25 cellular contexts compared by ENCODE assay signal in genomic region chr12:68837215-68837614, GRCh38. TPM values are rescaled to one million over a fixed set of nuclear protein-coding genes. Genes with fewer than 3 reads are reported as not detected.
A peak's percentile ranks its signal among the peaks of the same experiment; 100 is the strongest.
DNase-seq lines count a peak whose midpoint lies in the region; ATAC-seq, FAIRE-seq and TF ChIP-seq lines count a peak whose summit lies in the region.
"Had no signal": no experiment of that assay in that cellular context is flagged by ENCODE, and none has a peak within 500 bp of the region (broad histone marks: within the 10 kb centered on the region; RNA-seq: fewer than 3 reads in every experiment).

No MANE protein-coding gene starts in this region.

- H3K27me3 ChIP-seq in GM12878 (replicated peaks in 1 of 2; ENCODE audit: control insufficient read depth in 2 of 2, insufficient read depth in 2 of 2, low read length in 1 of 2) = no peaks in the 10 kb centered on the region
- H3K27me3 ChIP-seq in mesenchymal stem cell (ENCODE audit: control insufficient read depth in 1 of 2, insufficient read depth in 1 of 2, low read length in 2 of 2) = no peaks in the 10 kb centered on the region
- H3K27me3 ChIP-seq: BLaER1 had no signal

- no peak overlapping the region for H2BK120ac ChIP-seq in mesenchymal stem cell (ENCODE audit: low read depth, low read length)

- H3K9me3 ChIP-seq in GM12878 (replicated peaks; ENCODE audit: control insufficient read depth, insufficient read depth, low read length) (no peaks in the 10 kb centered on the region), mesenchymal stem cell (ENCODE audit: control insufficient read depth, low read length) (no peaks in the 10 kb centered on the region)
- H3K9me3 ChIP-seq: BLaER1, Caco-2 had no signal

- H3K36me3 ChIP-seq in GM12878 (ENCODE audit: control insufficient read depth in 2 of 2, insufficient read depth in 2 of 2, low read length in 1 of 2) (peaks cover 11 to 47% of the 10 kb centered on the region in 2 experiments), mesenchymal stem cell (ENCODE audit: control insufficient read depth in 1 of 2, insufficient read depth in 2 of 2, low read depth in 1 of 2, low read length in 2 of 2) (peaks cover 25 to 95% of the 10 kb centered on the region in 2 experiments)

- TF ChIP-seq EP300 in GM12878 (IDR thresholded peaks at IDR 0.05; ENCODE audit: borderline replicate concordance in 1 of 2, control insufficient read depth in 1 of 2, low read depth in 2 of 2, low read length in 2 of 2) = no peak

- no peak overlapping the region for H4K8ac ChIP-seq in mesenchymal stem cell (ENCODE audit: low read length)

- no peak for TF ChIP-seq RAD21 in GM12878 (IDR thresholded peaks at IDR 0.05; ENCODE audit: insufficient read depth, low read depth, low read length)

- POLR2A ChIA-PET in GM12878 (lab: Charles Lee) = interaction anchor here (1.1 kb wide), 1 partner anchor 17 kb away, joined by 6 read pairs; no protein-coding TSS in a partner anchor

- no peaks in the 10 kb centered on the region for H3K9me3 Mint-ChIP-seq in activated T-cell treated with anti-CD3 and anti-CD28 coated beads, Interleukin-2, amount 50 U/mL, for 24 hours
- H3K9me3 Mint-ChIP-seq: CD8-positive, alpha-beta T cell had no signal

- BruUV-seq in GM12878 (replicated peaks; lab: Mats Ljungman, UMichigan) = no TSS peak

- no peak overlapping the region for H2AFZ ChIP-seq in GM12878 (ENCODE audit: control insufficient read depth, low read depth, low read length)
- no peak overlapping the region for H2AFZ ChIP-seq in mesenchymal stem cell (ENCODE audit: low read depth, low read length)
- H2AFZ ChIP-seq: GM23248 had no signal

- H3K4me3 ChIP-seq in GM12878 (no peak overlapping the region), mesenchymal stem cell (ENCODE audit: insufficient read depth in 1 of 2, low read depth in 1 of 2, low read length in 2 of 2) (no peak overlapping the region)
- H3K4me3 ChIP-seq: BLaER1, GM23248 had no signal

- intact Hi-C loops in GM12878 (cut with micrococcal nuclease; ENCODE audit: unreplicated experiment) = no loop called here

- no peak overlapping the region for H3K4me2 ChIP-seq in GM12878 (ENCODE audit: control insufficient read depth, insufficient read depth)
- no peak overlapping the region for H3K4me2 ChIP-seq in mesenchymal stem cell (ENCODE audit: low read length, poor library complexity, severe bottlenecking)
- H3K4me2 ChIP-seq: BLaER1 had no signal

- SMC1A ChIA-PET in GM12878 (lab: Charles Lee; ENCODE audit: uncharacterized antibody, unreplicated experiment) = interaction anchor here (0.6 to 1.1 kb wide), 3 partner anchors 30 to 261 kb away, joined by 3 to 4 read pairs (median 4); no protein-coding TSS in a partner anchor

- CTCF ChIA-PET in GM12878 (lab: Yijun Ruan, JAX) = interaction anchor here (0.6 to 1.5 kb wide), 3 partner anchors 8 to 92 kb away, joined by 3 read pairs; no protein-coding TSS in a partner anchor

- in situ Hi-C loops in KBM-7 (cut with MboI; ENCODE audit: low pct_unique_long_range_greater_than_20kb, low sequenced_read_pairs) (no loop called here), GM12878 (cut with MboI) (no loop called here)

- 100% methylated on average over 1 of the region's 1 CpG for WGBS in GM12878 (ENCODE audit: insufficient coverage, insufficient replicate concordance, low lambda C conversion rate, missing lambda C conversion rate)
- 100% methylated on average over 1 of the region's 1 CpG for WGBS in mesenchymal stem cell

- no peaks in the 10 kb centered on the region for H3K27me3 Mint-ChIP-seq in activated T-cell treated with anti-CD3 and anti-CD28 coated beads, Interleukin-2, amount 50 U/mL, for 24 hours
- H3K27me3 Mint-ChIP-seq: B cell; CD4-positive, CD25-positive, alpha-beta regulatory T cell had no signal

- no peak for ATAC-seq in GM12878
- no peak for ATAC-seq in GM18505 (IDR thresholded peaks at IDR 0.05; ENCODE audit: unreplicated experiment)
- ATAC-seq in GM19324 (IDR thresholded peaks at IDR 0.05; ENCODE audit: low FRiP score, unreplicated experiment) = no peak
- ATAC-seq: CD8-positive, alpha-beta T cell had no signal

- no peak overlapping the region for H3K27ac ChIP-seq in GM12878 (ENCODE audit: control insufficient read depth, insufficient read depth)
- no peak overlapping the region for H3K27ac ChIP-seq in mesenchymal stem cell (ENCODE audit: low read length, poor library complexity, severe bottlenecking)
- H3K27ac ChIP-seq: 22Rv1, BLaER1, C4-2B, GM23248 had no signal

- no peak for TF ChIP-seq CTCF in GM12878 (IDR thresholded peaks at IDR 0.05 in 2 of 3, conservative IDR thresholded peaks at IDR 0.05 in 1 of 3; ENCODE audit: control insufficient read depth in 2 of 3, extremely low read depth in 1 of 3, insufficient read depth in 1 of 3, low read depth in 3 of 3, low read length in 3 of 3)

- no peak overlapping the region for H3K23ac ChIP-seq in mesenchymal stem cell (ENCODE audit: low read length in 2 of 2)

- no peak overlapping the region for H2AK5ac ChIP-seq in mesenchymal stem cell (ENCODE audit: low read length, severe bottlenecking)

- H3K4me3 Mint-ChIP-seq in activated T-cell treated with anti-CD3 and anti-CD28 coated beads, Interleukin-2, amount 50 U/mL, for 24 hours = no peak overlapping the region
- H3K4me3 Mint-ChIP-seq: B cell; CD4-positive, CD25-positive, alpha-beta regulatory T cell; CD8-positive, alpha-beta T cell had no signal

- H3K9ac ChIP-seq in GM12878 (ENCODE audit: control insufficient read depth, insufficient read depth, low read length) (no peak overlapping the region), mesenchymal stem cell (ENCODE audit: low read length) (peak overlapping the region; percentile 69)
- H3K9ac ChIP-seq: BLaER1, GM23248 had no signal

- no peak overlapping the region for H2BK5ac ChIP-seq in mesenchymal stem cell (ENCODE audit: low read depth, low read length, poor library complexity, severe bottlenecking)

- RAD21 ChIA-PET in GM12878 (lab: Charles Lee; ENCODE audit: unreplicated experiment) = interaction anchor here (1.1 kb wide), 1 partner anchor 91 kb away, joined by 6 read pairs; no protein-coding TSS in a partner anchor

- H3K4me1 Mint-ChIP-seq in activated T-cell treated with anti-CD3 and anti-CD28 coated beads, Interleukin-2, amount 50 U/mL, for 24 hours (ENCODE audit: low read depth) = peaks cover 20% of the 10 kb centered on the region
- H3K4me1 Mint-ChIP-seq: B cell had no signal

- no peaks in the 10 kb centered on the region for H3K4me1 ChIP-seq in GM12878 (ENCODE audit: control insufficient read depth, insufficient read depth, low read length)
- H3K4me1 ChIP-seq in mesenchymal stem cell (ENCODE audit: control insufficient read depth, insufficient read depth, low read depth, low read length) = peaks cover 6% of the 10 kb centered on the region

- no peak overlapping the region for H2BK15ac ChIP-seq in mesenchymal stem cell (ENCODE audit: low read depth, poor library complexity, severe bottlenecking)

- no peak for DNase-seq in activated T-cell treated with anti-CD3 and anti-CD28 coated beads, Interleukin-2, amount 50 U/mL, for 24 hours
- no peak for DNase-seq in activated T-cell treated with anti-CD3 and anti-CD28 coated beads, Interleukin-2, amount 50 U/mL, for 1 hour
- DNase-seq in KBM-7 (peak; percentile 27), GM12878 (ENCODE audit: low read depth, low spot score) (no peak), mesenchymal stem cell (no peak), NCI-H69 (lab: John Stamatoyannopoulos, UW) (no peak)
- DNase-seq: Caco-2; CD4-positive, CD25-positive, alpha-beta regulatory T cell; CD8-positive, alpha-beta T cell; DMS 273 treated with DMSO at 0.1 percent for 48 hours; DMS53; DMS79 treated with DMSO at 0.1 percent for 48 hours; GF-D8; GM23248; H7; HCEC 1CT had no signal

- H3K14ac ChIP-seq in mesenchymal stem cell (ENCODE audit: low read length in 2 of 2) = no peak overlapping the region

- H2BK12ac ChIP-seq in mesenchymal stem cell (ENCODE audit: low read length in 2 of 2) = no peak overlapping the region

- no peak overlapping the region for H3K18ac ChIP-seq in mesenchymal stem cell (ENCODE audit: low read depth in 1 of 2, low read length in 2 of 2)

- H3K79me2 ChIP-seq in GM12878 (ENCODE audit: control insufficient read depth, insufficient read depth, low read length) = no peaks in the 10 kb centered on the region; the same call in 1 of the 2 replicates

- peaks cover 84% of the 10 kb centered on the region for H3K36me3 Mint-ChIP-seq in activated T-cell treated with anti-CD3 and anti-CD28 coated beads, Interleukin-2, amount 50 U/mL, for 24 hours (ENCODE audit: low read depth)

- H3K4ac ChIP-seq in mesenchymal stem cell (ENCODE audit: low read depth in 1 of 2, low read length in 2 of 2) = no peak overlapping the region

- no peak overlapping the region for H4K91ac ChIP-seq in mesenchymal stem cell (ENCODE audit: low read length)

- H3K79me1 ChIP-seq in mesenchymal stem cell (replicated peaks; ENCODE audit: low read length, poor library complexity, severe bottlenecking) = peaks cover 16% of the 10 kb centered on the region

- no peaks in the 10 kb centered on the region for H4K20me1 ChIP-seq in GM12878 (ENCODE audit: control insufficient read depth, insufficient read depth)

- TF ChIP-seq POLR2A in GM12878 (IDR thresholded peaks at IDR 0.05; ENCODE audit: low read depth, low read length) = no peak
- TF ChIP-seq POLR2A in GM18505 (IDR thresholded peaks at IDR 0.05; ENCODE audit: borderline replicate concordance, extremely low read depth, insufficient read depth, insufficient read length) = no peak

- FAIRE-seq in GM12878 (lab: Jason Lieb, UNC) = no peak
- FAIRE-seq: A204.1, D721Med, H1 had no signal

- peak overlapping the region; percentile 37 for H3K27ac Mint-ChIP-seq in activated T-cell treated with anti-CD3 and anti-CD28 coated beads, Interleukin-2, amount 50 U/mL, for 24 hours
- H3K27ac Mint-ChIP-seq: B cell; CD8-positive, alpha-beta T cell had no signal

TF ChIP-seq in GM12878, 131 proteins besides CTCF, POLR2A, EP300 and RAD21 (continues in another document):
- TF ChIP-seq POLR2AphosphoS5 (IDR thresholded peaks at IDR 0.05; ENCODE audit: low read length) = peak; percentile 62

RNA-seq across cellular contexts. Expression of gene MDM2, which starts 29.2 kb away (rescaled TPM):
- total RNA-seq in GM12878 (2013; cell fraction: nucleolus; rRNA removed) = 439 and 462 TPM in 2 replicates
- total RNA-seq in GM12878 (2014; rRNA removed) = 88.1 and 113 TPM in 2 replicates
- total RNA-seq in GM12878 (2014; rRNA removed; fragmentation: Illumina TruSeq; extraction: Trizol) = 158 and 173 TPM in 2 replicates
- total RNA-seq in GM12878 (2021) = 164 and 174 TPM in 2 replicates
- 27.8 TPM for polyA plus RNA-seq in GM12878 (2011; ENCODE audit: low read depth)
- polyA plus RNA-seq in GM12878 (2011; rRNA removed) = 82.0 and 136 TPM in 2 replicates
- 28.3 and 34.4 TPM in 2 replicates for polyA plus RNA-seq in GM12878 (2011; cell fraction: cytosol; rRNA removed)
- polyA plus RNA-seq in GM12878 (2011; cell fraction: nucleus; rRNA removed) = 41.5 and 94.7 TPM in 2 replicates
- 55.6 and 89.6 TPM in 2 replicates for polyA plus RNA-seq in GM12878 (2012)
- 75.8 and 104 TPM in 2 replicates for polyA plus RNA-seq in GM12878 (2014; fragmentation: Illumina TruSeq; extraction: Trizol)
- 10 to 100 TPM; 48.2 to 65.8 TPM for polyA plus RNA-seq in GM12878 (2014; fragmentation: Nextera tagmentation; extraction: Ambion mirVana)
- 56.8 and 77.8 TPM in 2 replicates for polyA plus RNA-seq in GM12878 (2014; rRNA removed)
- polyA plus RNA-seq in GM12878 (2016; fragmentation: Nextera tagmentation; extraction: Ambion mirVana) = 100 to 1,000 TPM; 145 to 171 TPM
- 154 and 263 TPM in 2 replicates for polyA minus RNA-seq in GM12878 (2011; rRNA and poly(A)+ RNA removed)
- 97.2 and 107 TPM in 2 replicates for polyA minus RNA-seq in GM12878 (2011; cell fraction: cytosol; rRNA and poly(A)+ RNA removed)
- 157 and 218 TPM in 2 replicates for polyA minus RNA-seq in GM12878 (2011; cell fraction: nucleus; rRNA and poly(A)+ RNA removed)
- polyA plus RNA-seq in mesenchymal stem cell (2013, experiment 1 of 2) = 95.3 TPM
- 102 TPM for polyA plus RNA-seq in mesenchymal stem cell (2013, experiment 2 of 2)
